Comparison of ENCODE assay signal across 26 cellular contexts in genomic region chr12:97229036-97229435, GRCh38.
A peak's percentile ranks its signal among the peaks of the same experiment; 100 is the strongest.
DNase-seq lines count a peak whose midpoint lies in the region; ATAC-seq and TF ChIP-seq lines count a peak whose summit lies in the region.
"Had no signal": no experiment of that assay in that cellular context is flagged by ENCODE, and none has a peak within 500 bp of the region (broad histone marks: within the 10 kb centered on the region; RNA-seq: fewer than 3 reads in every experiment).

No MANE protein-coding gene starts in this region.

- no peak overlapping the region for H3K4me3 Mint-ChIP-seq in activated naive CD4-positive, alpha-beta T cell treated with anti-CD3 and anti-CD28 coated beads for 36 hours
- H3K4me3 Mint-ChIP-seq: activated T-cell treated with anti-CD3 and anti-CD28 coated beads, Interleukin-2, amount 50 U/mL, for 4 hours; brain; stimulated activated naive CD8-positive, alpha-beta T cell treated with anti-CD3 and anti-CD28 coated beads, Interleukin-15, Interleukin-2, amounts not matched to agents 100 ng/mL and 50 ng/mL, for 24 hours; T-cell had no signal

- H3K27me3 Mint-ChIP-seq in activated naive CD4-positive, alpha-beta T cell treated with anti-CD3 and anti-CD28 coated beads for 36 hours (ENCODE audit: low read depth): peaks cover 1% of the 10 kb centered on the region
- H3K27me3 Mint-ChIP-seq: brain; stimulated activated naive CD8-positive, alpha-beta T cell treated with anti-CD3 and anti-CD28 coated beads, Interleukin-15, Interleukin-2, amounts not matched to agents 100 ng/mL and 50 ng/mL, for 24 hours; T-cell had no signal

- ATAC-seq in HG02571 (IDR thresholded peaks at IDR 0.05; ENCODE audit: unreplicated experiment): no peak
- ATAC-seq: activated T-cell treated with anti-CD3 and anti-CD28 coated beads, Interleukin-2, amount 50 U/mL, for 4 hours; Panc1; T-cell had no signal

- no peak overlapping the region for H3K4me3 ChIP-seq in tibial artery
- H3K4me3 ChIP-seq: adrenal gland, HAP-1, prostate gland, sigmoid colon, SJCRH30 had no signal

- H3K36me3 Mint-ChIP-seq in activated naive CD4-positive, alpha-beta T cell treated with anti-CD3 and anti-CD28 coated beads for 36 hours (ENCODE audit: low read depth): no peaks in the 10 kb centered on the region
- H3K36me3 Mint-ChIP-seq: brain, T-cell had no signal

- H3K4me1 Mint-ChIP-seq in activated naive CD4-positive, alpha-beta T cell treated with anti-CD3 and anti-CD28 coated beads for 36 hours (ENCODE audit: low read depth): no peaks in the 10 kb centered on the region
- H3K4me1 Mint-ChIP-seq: T-cell had no signal

- no peaks in the 10 kb centered on the region for H3K9me3 Mint-ChIP-seq in activated naive CD4-positive, alpha-beta T cell treated with anti-CD3 and anti-CD28 coated beads for 36 hours
- H3K9me3 Mint-ChIP-seq: activated T-cell treated with anti-CD3 and anti-CD28 coated beads, Interleukin-2, amount 50 U/mL, for 4 hours; stimulated activated naive CD8-positive, alpha-beta T cell treated with anti-CD3 and anti-CD28 coated beads, Interleukin-15, Interleukin-2, amounts not matched to agents 100 ng/mL and 50 ng/mL, for 24 hours had no signal

- no peak for TF ChIP-seq CTCF in tibial artery (IDR thresholded peaks at IDR 0.05)

- H3K9me3 ChIP-seq in tibial artery: no peaks in the 10 kb centered on the region
- H3K9me3 ChIP-seq: adrenal gland, HAP-1, neutrophil, prostate gland, sigmoid colon, SJCRH30 had no signal

- no peaks in the 10 kb centered on the region for H3K36me3 ChIP-seq in tibial artery
- H3K36me3 ChIP-seq: adrenal gland, HAP-1, neutrophil, prostate gland, sigmoid colon, SJCRH30 had no signal

- no peak overlapping the region for H3K27ac ChIP-seq in tibial artery
- H3K27ac ChIP-seq: adrenal gland, neutrophil, prostate gland, sigmoid colon, SJCRH30 had no signal

- intact Hi-C loops in tibial artery (cut with DNase I; ENCODE audit: low total_unique reads): no loop called here
- intact Hi-C loops in activated naive CD4-positive, alpha-beta T cell treated with anti-CD3 and anti-CD28 coated beads for 36 hours (cut with micrococcal nuclease): no loop called here

- CTCF ChIA-PET in activated naive CD4-positive, alpha-beta T cell treated with anti-CD3 and anti-CD28 coated beads for 36 hours (lab: Charles Lee): no interaction called here

- H3K27me3 ChIP-seq in tibial artery: no peaks in the 10 kb centered on the region
- H3K27me3 ChIP-seq: adrenal gland, neutrophil, sigmoid colon, SJCRH30 had no signal

- peak; percentile 98 for DNase-seq in DMS79 treated with DMSO at 0.1 percent for 48 hours (lab: John Stamatoyannopoulos, UW)
- DNase-seq in NCI-H187 treated with DMSO at 0.1 percent for 48 hours (lab: John Stamatoyannopoulos, UW): peak; percentile 96
- peak; percentile 84 for DNase-seq in NCI-H2196 (lab: John Stamatoyannopoulos, UW; ENCODE audit: unreplicated experiment)
- DNase-seq in SHP77 treated with DMSO at 0.1 percent for 48 hours (lab: John Stamatoyannopoulos, UW): peak; percentile 98
- DNase-seq in stimulated activated naive CD4-positive, alpha-beta T cell (lab: John Stamatoyannopoulos, UW): no peak
- DNase-seq in tibial artery: no peak
- DNase-seq in activated naive CD4-positive, alpha-beta T cell treated with anti-CD3 and anti-CD28 coated beads for 36 hours: no peak
- DNase-seq: ACHN; activated CD4-positive, alpha-beta T cell treated with anti-CD3 and anti-CD28 coated beads for 1 hour; activated naive CD4-positive, alpha-beta T cell; activated T-cell treated with anti-CD3 and anti-CD28 coated beads, Interleukin-2, amount 50 U/mL, for 4 hours; adrenal gland; EL; head of caudate nucleus; IMR-90; NCI-H1694 treated with DMSO at 0.1 percent for 48 hours; sigmoid colon; SJCRH30; T-cell had no signal

- H3K27ac Mint-ChIP-seq in activated naive CD4-positive, alpha-beta T cell treated with anti-CD3 and anti-CD28 coated beads for 36 hours: no peak overlapping the region
- H3K27ac Mint-ChIP-seq: brain; stimulated activated naive CD8-positive, alpha-beta T cell treated with anti-CD3 and anti-CD28 coated beads, Interleukin-15, Interleukin-2, amounts not matched to agents 100 ng/mL and 50 ng/mL, for 24 hours; T-cell had no signal

- H3K4me1 ChIP-seq in tibial artery: no peaks in the 10 kb centered on the region
- H3K4me1 ChIP-seq: adrenal gland, HAP-1, prostate gland, sigmoid colon, SJCRH30 had no signal

Comparison
In these comparisons a context has a peak if more than half of its experiments do, and no peak if none do; other contexts are left out.
1. DNase-seq: peak in DMS79 treated with DMSO at 0.1 percent for 48 hours (single experiment), NCI-H187 treated with DMSO at 0.1 percent for 48 hours (single experiment), NCI-H2196 (single experiment) and SHP77 treated with DMSO at 0.1 percent for 48 hours (single experiment); none in stimulated activated naive CD4-positive, alpha-beta T cell (0 of 6), tibial artery (0 of 2) and activated naive CD4-positive, alpha-beta T cell treated with anti-CD3 and anti-CD28 coated beads for 36 hours (single experiment).